ENCODE assay signal across 13 cellular contexts in genomic region chr3:44529927-44530326, GRCh38. TPM values are rescaled to one million over a fixed set of nuclear protein-coding genes. Genes with fewer than 3 reads are reported as not detected.
DNase-seq lines count a peak whose midpoint lies in the region; TF ChIP-seq lines count a peak whose summit lies in the region.
"Had no signal": no experiment of that assay in that cellular context is flagged by ENCODE, and none has a peak within 500 bp of the region (broad histone marks: within the 10 kb centered on the region; RNA-seq: fewer than 3 reads in every experiment).

No MANE protein-coding gene starts in this region.

- H3K27me3 Mint-ChIP-seq in MCF 10A (ENCODE audit: insufficient read depth, unreplicated experiment) (peaks cover 37% of the 10 kb centered on the region), type B pancreatic cell (peaks cover 30% of the 10 kb centered on the region)

- no peak for TF ChIP-seq CTCF in MCF 10A (IDR thresholded peaks at IDR 0.05; ENCODE audit: unreplicated experiment)
- no peak for TF ChIP-seq CTCF in breast epithelium (IDR thresholded peaks at IDR 0.05)
- peak; percentile 17 for TF ChIP-seq CTCF in NB4 (IDR thresholded peaks at IDR 0.05; ENCODE audit: low read depth, low read length)
- peak; percentile 9 for TF ChIP-seq CTCF in epithelial cell of esophagus (IDR thresholded peaks at IDR 0.05; ENCODE audit: insufficient read depth, low read depth, low read length, missing control alignments)
- peak; percentile 41 for TF ChIP-seq CTCF in type B pancreatic cell (conservative IDR thresholded peaks at IDR 0.05)

- TF ChIP-seq POLR2A in breast epithelium (IDR thresholded peaks at IDR 0.05): no peak
- no peak for TF ChIP-seq POLR2A in NB4 (IDR thresholded peaks at IDR 0.05; ENCODE audit: extremely low read depth, insufficient read length)

- POLR2A ChIA-PET in MCF 10A (lab: Yijun Ruan, JAX): no interaction called here

- H3K36me3 Mint-ChIP-seq in MCF 10A (ENCODE audit: insufficient read depth, unreplicated experiment) (no peaks in the 10 kb centered on the region), type B pancreatic cell (no peaks in the 10 kb centered on the region)
- H3K36me3 Mint-ChIP-seq: memory B cell had no signal

- H3K4me3 ChIP-seq in breast epithelium (no peak overlapping the region), NB4 (ENCODE audit: low read depth, low read length) (no peak overlapping the region), epithelial cell of esophagus (ENCODE audit: low read length) (no peak overlapping the region)
- H3K4me3 ChIP-seq: tibial artery had no signal

- intact Hi-C loops in MCF 10A (cut with micrococcal nuclease) (loop anchor here (5.0 kb wide), 1 partner anchor 232 kb away; the partner anchor contains the start of genes KIAA1143 and KIF15), breast epithelium (cut with DNase I; ENCODE audit: low total_unique reads) (no loop called here)

- no peak overlapping the region for H3K27ac ChIP-seq in breast epithelium
- H3K27ac ChIP-seq: tibial artery had no signal

- DNase-seq in MCF 10A (ENCODE audit: unreplicated experiment) (peak; percentile 3), breast epithelium (ENCODE audit: low spot score in 2 of 2) (no peak), NB4 (ENCODE audit: low read depth) (peak; percentile 37), epithelial cell of esophagus (ENCODE audit: low read depth) (peak; percentile 18), type B pancreatic cell (ENCODE audit: extremely low spot score, unreplicated experiment) (no peak), iPS-NIHi7 (ENCODE audit: extremely low spot score) (no peak), cortex of kidney (lab: John Stamatoyannopoulos, UW) (no peak), NCI-H146 treated with DMSO at 0.1 percent for 48 hours (lab: John Stamatoyannopoulos, UW; ENCODE audit: unreplicated experiment) (no peak)
- DNase-seq: DMS153; effector CD8-positive, alpha-beta T cell; NCI-H510A treated with DMSO at 0.1 percent for 48 hours; tibial artery had no signal

- H3K4me3 Mint-ChIP-seq in MCF 10A (ENCODE audit: unreplicated experiment) (no peak overlapping the region), type B pancreatic cell (no peak overlapping the region)
- H3K4me3 Mint-ChIP-seq: memory B cell had no signal

- H3K36me3 ChIP-seq in breast epithelium: no peaks in the 10 kb centered on the region
- H3K36me3 ChIP-seq: tibial artery had no signal

- no peak overlapping the region for H3K27ac Mint-ChIP-seq in MCF 10A (ENCODE audit: low read depth, unreplicated experiment)
- H3K27ac Mint-ChIP-seq in type B pancreatic cell: no peak overlapping the region
- H3K27ac Mint-ChIP-seq: memory B cell had no signal

- peaks cover 0 to 25% of the 10 kb centered on the region in 2 donors for H3K27me3 ChIP-seq in breast epithelium

- H3K9me3 Mint-ChIP-seq in MCF 10A (ENCODE audit: unreplicated experiment) (peaks cover 7% of the 10 kb centered on the region), type B pancreatic cell (no peaks in the 10 kb centered on the region)
- H3K9me3 Mint-ChIP-seq: memory B cell had no signal

- no peaks in the 10 kb centered on the region for H3K4me1 Mint-ChIP-seq in MCF 10A (ENCODE audit: insufficient read depth, unreplicated experiment)
- no peaks in the 10 kb centered on the region for H3K4me1 Mint-ChIP-seq in type B pancreatic cell (ENCODE audit: unreplicated experiment)
- H3K4me1 Mint-ChIP-seq: memory B cell had no signal

- CTCF ChIA-PET in MCF 10A (lab: Yijun Ruan, JAX): interaction anchor here (0.7 to 2.0 kb wide), 4 partner anchors 10 to 1164 kb away, joined by 3 to 7 read pairs (median 3); no protein-coding TSS in a partner anchor

- no peaks in the 10 kb centered on the region for H3K4me1 ChIP-seq in breast epithelium
- H3K4me1 ChIP-seq: tibial artery had no signal

- no TSS peak for BruUV-seq in MCF 10A (replicated peaks; lab: Mats Ljungman, UMichigan)

- H3K9me3 ChIP-seq in breast epithelium: peaks cover 0 to 4% of the 10 kb centered on the region in 2 donors
- H3K9me3 ChIP-seq: tibial artery had no signal

RNA-seq across cellular contexts. Expression of gene ZKSCAN7, which starts 25.1 kb away (rescaled TPM):
- total RNA-seq in MCF 10A (2022): not detected in 2 replicates
- 10 to 100 TPM in 1 of 3 donors, 1 to 10 TPM in 2; 5.2 to 11.0 (median 6.7) TPM for total RNA-seq in breast epithelium
- total RNA-seq in type B pancreatic cell (ENCODE audit: low replicate concordance): 9.7 and 17.2 TPM in 2 replicates

RNA-seq across cellular contexts. Expression of gene ZNF445, which starts 52.5 kb away (rescaled TPM):
- total RNA-seq in MCF 10A (2022) (10.1 and 11.0 TPM in 2 replicates), breast epithelium (1 to 10 TPM; 5.8 to 8.9 (median 7.2) TPM), type B pancreatic cell (ENCODE audit: low replicate concordance) (24.8 and 41.5 TPM in 2 replicates)

RNA-seq across cellular contexts. Expression of gene ZNF660, which starts 54.8 kb away (rescaled TPM):
- not detected in 2 replicates for total RNA-seq in MCF 10A (2022)
- total RNA-seq in breast epithelium: 1 to 10 TPM; 2.0 to 4.0 (median 3.1) TPM
- total RNA-seq in type B pancreatic cell (ENCODE audit: low replicate concordance): 4.0 and 19.2 TPM in 2 replicates

Comparison
In these comparisons a context has a peak if more than half of its experiments do, and no peak if none do; other contexts are left out.
1. DNase-seq: peak in MCF 10A (single experiment), NB4 (single experiment) and epithelial cell of esophagus (single experiment); none in breast epithelium (0 of 2), type B pancreatic cell (single experiment), iPS-NIHi7 (single experiment), cortex of kidney (single experiment) and NCI-H146 treated with DMSO at 0.1 percent for 48 hours (single experiment).
2. CTCF ChIP-seq: peak in NB4 (single experiment), epithelial cell of esophagus (single experiment) and type B pancreatic cell (single experiment); none in MCF 10A (single experiment) and breast epithelium (0 of 3).